Comparison of ENCODE assay signal across 22 cellular contexts in the genomic region with DNA sequence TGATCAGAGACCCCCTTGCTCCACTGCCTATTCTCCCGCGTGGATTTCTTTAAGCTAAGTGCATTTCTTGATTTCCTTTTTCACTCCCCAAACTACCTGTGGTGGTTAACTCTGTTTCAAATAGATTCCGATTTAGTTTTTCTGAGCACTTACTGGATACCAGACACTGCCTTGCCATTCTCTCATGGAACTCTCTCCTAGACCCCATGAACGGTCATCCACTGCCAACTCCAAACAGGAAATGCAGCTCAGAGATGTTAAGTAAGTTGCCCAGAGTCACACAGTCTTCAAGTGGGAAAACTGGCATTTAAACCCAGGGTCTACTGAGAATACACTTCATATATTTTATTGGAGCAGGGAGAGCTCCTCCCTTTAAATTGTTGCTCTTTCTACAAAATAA.
"Had no signal": no experiment of that assay in that cellular context is flagged by ENCODE, and none has a peak within 500 bp of the region (broad histone marks: within the 10 kb centered on the region; RNA-seq: fewer than 3 reads in every experiment).

No MANE protein-coding gene starts in this region.

- DNase-seq: IMR-90, Kasumi-1, MM.1S, NCI-H1092 treated with DMSO at 0.1 percent for 48 hours, NCI-H1417, NCI-H1436 treated with DMSO at 0.1 percent for 48 hours, NCI-H1694, NCI-H187 treated with DMSO at 0.1 percent for 48 hours, NCI-H2081, NCI-H2107, NCI-H2227 treated with DMSO at 0.1 percent for 48 hours, NCI-H446, NCI-H510A, NCI-H524 treated with DMSO at 0.1 percent for 48 hours, NCI-H69, NCI-H774, SHP77, SK-N-SH, SW 1271 had no signal

- FAIRE-seq: HepG2 had no signal

- H3K9me2 ChIP-seq: SK-N-SH had no signal

- H3K9me3 ChIP-seq: SK-N-SH had no signal

- H3K27ac ChIP-seq: KMS-11, RWPE1 had no signal

- H3K4me2 ChIP-seq: KMS-11, SK-N-SH had no signal

- H3K9ac ChIP-seq: KMS-11, SK-N-SH had no signal
